In genomic region chr22:46738961-46739870, GRCh38 we compare ENCODE assay signal across 1 cellular context.
TF ChIP-seq lines count a peak whose summit lies in the region.

No MANE protein-coding gene starts in this region.

TF ChIP-seq in HepG2, 621 proteins besides CTCF, POLR2A, EP300 and RAD21 (continued from another document and continues in another):
- TF ChIP-seq IRF9 (CRISPR knock-in tag; IDR thresholded peaks at IDR 0.05; ENCODE audit: borderline replicate concordance) = peak; percentile 65; the same call in 1 of the 2 replicates
- TF ChIP-seq ZNF281 (CRISPR knock-in tag; IDR thresholded peaks at IDR 0.05; ENCODE audit: borderline replicate concordance) = peak; percentile 63; the same call in 1 of the 2 replicates
- 0 out of 2 replicates have a peak, but pooled peaks have one; percentile 15 for TF ChIP-seq ZBTB10 (CRISPR knock-in tag; IDR thresholded peaks at IDR 0.05; ENCODE audit: borderline replicate concordance)
- no peak for TF ChIP-seq ZBTB39 (CRISPR knock-in tag; IDR thresholded peaks at IDR 0.05)
- TF ChIP-seq ARID2 (CRISPR knock-in tag; IDR thresholded peaks at IDR 0.05; ENCODE audit: borderline replicate concordance) = no peak
- TF ChIP-seq ZIK1 (CRISPR knock-in tag; IDR thresholded peaks at IDR 0.05; ENCODE audit: borderline replicate concordance, low read depth) = peak; percentile 75; the same call in 1 of the 2 replicates
- TF ChIP-seq ZFP82 (CRISPR knock-in tag; IDR thresholded peaks at IDR 0.05; ENCODE audit: borderline replicate concordance) = no peak
- TF ChIP-seq CEBPZ (IDR thresholded peaks at IDR 0.05; ENCODE audit: low read length) = no peak
- TF ChIP-seq PPARG (CRISPR knock-in tag; conservative IDR thresholded peaks at IDR 0.05) = no peak
- no peak for TF ChIP-seq ZNF280D (CRISPR knock-in tag; IDR thresholded peaks at IDR 0.05)
- peak; percentile 99 for TF ChIP-seq MYC (CRISPR knock-in tag; IDR thresholded peaks at IDR 0.05; ENCODE audit: borderline replicate concordance)
- peak; percentile 35 for TF ChIP-seq TFDP2 (CRISPR knock-in tag; IDR thresholded peaks at IDR 0.05)
- no peak for TF ChIP-seq ARHGAP35 (CRISPR knock-in tag; IDR thresholded peaks at IDR 0.05; ENCODE audit: borderline replicate concordance)
- peak; percentile 78 for TF ChIP-seq XRCC5 (optimal IDR thresholded peaks at IDR 0.05; ENCODE audit: low read length)
- TF ChIP-seq SIN3A (IDR thresholded peaks at IDR 0.05; ENCODE audit: borderline replicate concordance, low read depth, low read length) = 0 out of 2 replicates have a peak, but pooled peaks have one; percentile 21
- TF ChIP-seq ZNF296 (CRISPR knock-in tag; conservative IDR thresholded peaks at IDR 0.05) = 0 out of 2 replicates have a peak, but pooled peaks have one; percentile 47
- no peak for TF ChIP-seq HBP1 (CRISPR knock-in tag; IDR thresholded peaks at IDR 0.05; ENCODE audit: low read depth)
- no peak for TF ChIP-seq ZBTB2 (CRISPR knock-in tag; IDR thresholded peaks at IDR 0.05; ENCODE audit: low read depth)
- no peak for TF ChIP-seq ZC3H13 (CRISPR knock-in tag; IDR thresholded peaks at IDR 0.05)
- no peak for TF ChIP-seq ZNF121 (CRISPR knock-in tag; IDR thresholded peaks at IDR 0.05)
- no peak for TF ChIP-seq KLF6 (CRISPR knock-in tag; IDR thresholded peaks at IDR 0.05)
- peak; percentile 9 for TF ChIP-seq TEAD3 (CRISPR knock-in tag; optimal IDR thresholded peaks at IDR 0.05; ENCODE audit: borderline replicate concordance)
- TF ChIP-seq ZEB1 (IDR thresholded peaks at IDR 0.05; ENCODE audit: insufficient replicate concordance, low read depth) = no peak
- no peak for TF ChIP-seq ZNF660 (CRISPR knock-in tag; IDR thresholded peaks at IDR 0.05; ENCODE audit: borderline replicate concordance, low read depth)
- no peak for TF ChIP-seq NCOA2 (CRISPR knock-in tag; IDR thresholded peaks at IDR 0.05)
- no peak for TF ChIP-seq ADNP (CRISPR knock-in tag; IDR thresholded peaks at IDR 0.05)
- 0 out of 2 replicates have a peak, but pooled peaks have one; percentile 20 for TF ChIP-seq ZNF691 (CRISPR knock-in tag; IDR thresholded peaks at IDR 0.05; ENCODE audit: borderline replicate concordance, low read depth)
- TF ChIP-seq NCOA1 (CRISPR knock-in tag; IDR thresholded peaks at IDR 0.05) = 0 out of 2 replicates have a peak, but pooled peaks have one; percentile 29
- no peak for TF ChIP-seq SALL2 (CRISPR knock-in tag; IDR thresholded peaks at IDR 0.05)
- TF ChIP-seq MXD4 (CRISPR knock-in tag; IDR thresholded peaks at IDR 0.05) = no peak; the same call in none of the 2 replicates
- 0 out of 2 replicates have a peak, but pooled peaks have one; percentile 32 for TF ChIP-seq ZSCAN22 (CRISPR knock-in tag; IDR thresholded peaks at IDR 0.05)
- TF ChIP-seq ZNF747 (CRISPR knock-in tag; IDR thresholded peaks at IDR 0.05; ENCODE audit: borderline replicate concordance) = no peak
- no peak for TF ChIP-seq ZNF10 (CRISPR knock-in tag; IDR thresholded peaks at IDR 0.05; ENCODE audit: borderline replicate concordance, low read depth)
- TF ChIP-seq E2F5 (CRISPR knock-in tag; conservative IDR thresholded peaks at IDR 0.05) = no peak
- TF ChIP-seq RELA (CRISPR knock-in tag; IDR thresholded peaks at IDR 0.05) = no peak
